12 cellular contexts compared by ENCODE assay signal in the genomic region with DNA sequence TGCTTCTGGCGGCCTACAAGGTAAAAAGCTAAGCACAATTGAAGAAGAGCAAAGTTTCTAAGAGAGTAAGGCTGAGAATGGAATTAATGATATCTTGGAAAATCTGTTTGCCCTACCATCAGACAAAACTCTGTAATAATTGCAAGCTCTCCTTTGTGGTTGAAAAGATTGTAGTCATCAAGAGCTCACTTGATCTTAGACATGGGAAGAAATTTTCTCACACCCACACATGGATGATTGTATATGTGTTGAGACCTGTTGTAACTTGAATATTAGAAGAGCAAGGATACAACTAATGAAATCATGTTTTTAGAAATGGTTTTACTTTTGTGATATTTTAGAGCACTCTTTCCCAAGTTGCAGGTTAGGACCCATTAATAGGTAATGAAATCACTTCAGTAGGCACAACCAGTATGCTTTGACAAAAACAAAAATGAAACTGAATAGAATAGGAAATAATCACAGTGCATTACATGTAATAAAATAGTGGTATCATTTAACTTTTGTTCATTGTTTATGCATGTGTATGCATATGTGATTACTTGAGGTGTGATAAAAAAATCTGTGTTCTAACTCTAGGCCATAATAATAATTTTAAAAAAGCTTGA. TPM values are rescaled to one million over a fixed set of nuclear protein-coding genes. Genes with fewer than 3 reads are reported as not detected.
DNase-seq lines count a peak whose midpoint lies in the region; ATAC-seq and TF ChIP-seq lines count a peak whose summit lies in the region.
"Had no signal": no experiment of that assay in that cellular context is flagged by ENCODE, and none has a peak within 500 bp of the region (broad histone marks: within the 10 kb centered on the region; RNA-seq: fewer than 3 reads in every experiment).

No MANE protein-coding gene starts in this region.

- H2AFZ ChIP-seq in hepatocyte: no peak overlapping the region

- H3K79me2 ChIP-seq in hepatocyte: peaks cover 91% of the 10 kb centered on the region

- TF ChIP-seq CTCF in hepatocyte (IDR thresholded peaks at IDR 0.05; ENCODE audit: poor library complexity) (no peak), GM13977 (IDR thresholded peaks at IDR 0.05; ENCODE audit: extremely low read depth, insufficient read depth, missing control alignments) (no peak)

- H3K9me3 ChIP-seq in hepatocyte (ENCODE audit: low read depth) (no peaks in the 10 kb centered on the region), SJCRH30 (replicated peaks) (no peaks in the 10 kb centered on the region)
- H3K9me3 ChIP-seq: right lobe of liver, thyroid gland had no signal

- WGBS in hepatocyte (ENCODE audit: low lambda C conversion rate, missing lambda C conversion rate): 67% methylated on average over 1 of the region's 1 CpG

- DNase-seq in COLO829 (ENCODE audit: low spot score): peak; percentile 43
- peak; percentile 58 for DNase-seq in NCI-H226
- no peak for DNase-seq in hepatocyte (ENCODE audit: low spot score)
- DNase-seq in SJCRH30: no peak
- DNase-seq in GM13977 (ENCODE audit: low spot score): no peak
- no peak for DNase-seq in epidermal melanocyte (ENCODE audit: insufficient read length, low spot score)
- DNase-seq: activated naive CD8-positive, alpha-beta T cell treated with anti-CD3 and anti-CD28 coated beads, Interleukin-2, amount 50 U/mL, for 24 hours; NCI-H2081 treated with DMSO at 0.1 percent for 48 hours; right lobe of liver; thyroid gland had no signal

- no peaks in the 10 kb centered on the region for H4K20me1 ChIP-seq in hepatocyte (ENCODE audit: insufficient read depth, poor library complexity, severe bottlenecking)

- peak overlapping the region; percentile 28 for H3K4me2 ChIP-seq in hepatocyte

- H3K36me3 ChIP-seq in hepatocyte (replicated peaks; ENCODE audit: insufficient read depth, low read depth): no peaks in the 10 kb centered on the region
- no peaks in the 10 kb centered on the region for H3K36me3 ChIP-seq in SJCRH30
- H3K36me3 ChIP-seq: right lobe of liver, thyroid gland had no signal

- H3K27me3 ChIP-seq in hepatocyte (no peaks in the 10 kb centered on the region), SJCRH30 (no peaks in the 10 kb centered on the region)
- H3K27me3 ChIP-seq: right lobe of liver, thyroid gland had no signal

- no peaks in the 10 kb centered on the region for H3K9me2 ChIP-seq in hepatocyte (replicated peaks; ENCODE audit: insufficient read depth)

- in situ Hi-C loops in GM13977 (cut with MboI; ENCODE audit: low pct_unique_long_range_greater_than_20kb, low sequenced_read_pairs, unreplicated experiment): no loop called here

- H3K4me1 ChIP-seq in hepatocyte (ENCODE audit: insufficient read depth) (peaks cover 21% of the 10 kb centered on the region), SJCRH30 (peaks cover 18% of the 10 kb centered on the region)

- ATAC-seq in GM21381 (IDR thresholded peaks at IDR 0.05; ENCODE audit: unreplicated experiment) (peak; percentile 46), HG02763 (IDR thresholded peaks at IDR 0.05; ENCODE audit: unreplicated experiment) (no peak)
- ATAC-seq: activated naive CD8-positive, alpha-beta T cell treated with anti-CD3 and anti-CD28 coated beads, Interleukin-2, amount 50 U/mL, for 24 hours had no signal

- H3K4me3 ChIP-seq in hepatocyte (no peak overlapping the region), SJCRH30 (no peak overlapping the region)
- H3K4me3 ChIP-seq: right lobe of liver, thyroid gland had no signal

- H3K27ac ChIP-seq in hepatocyte (no peak overlapping the region), SJCRH30 (no peak overlapping the region)
- H3K27ac ChIP-seq: right lobe of liver, thyroid gland had no signal

RNA-seq across cellular contexts. Expression of a gene that starts 14.0 kb away (rescaled TPM):
- 23.8 and 40.1 TPM in 2 replicates for total RNA-seq in hepatocyte
- polyA plus RNA-seq in hepatocyte: 12.8 and 18.9 TPM in 2 replicates
- 6.8 and 7.4 TPM in 2 replicates for total RNA-seq in SJCRH30 (2014; rRNA removed; shearing (Covaris generic))

Comparison
In these comparisons a context has a peak if more than half of its experiments do, and no peak if none do; other contexts are left out.
1. DNase-seq: peak in COLO829 (single experiment) and NCI-H226 (single experiment); none in hepatocyte (single experiment), SJCRH30 (0 of 2), GM13977 (single experiment) and epidermal melanocyte (single experiment).